ENCODE assay signal across 1 cellular context in genomic region chrX:45164021-45164621, GRCh38.
A peak's percentile ranks its signal among the peaks of the same experiment; 100 is the strongest.
TF ChIP-seq lines count a peak whose summit lies in the region.

No MANE protein-coding gene starts in this region.

TF ChIP-seq in K562, 482 proteins besides CTCF, POLR2A, EP300 and RAD21 (continued from another document):
- TF ChIP-seq, protein P1, sequence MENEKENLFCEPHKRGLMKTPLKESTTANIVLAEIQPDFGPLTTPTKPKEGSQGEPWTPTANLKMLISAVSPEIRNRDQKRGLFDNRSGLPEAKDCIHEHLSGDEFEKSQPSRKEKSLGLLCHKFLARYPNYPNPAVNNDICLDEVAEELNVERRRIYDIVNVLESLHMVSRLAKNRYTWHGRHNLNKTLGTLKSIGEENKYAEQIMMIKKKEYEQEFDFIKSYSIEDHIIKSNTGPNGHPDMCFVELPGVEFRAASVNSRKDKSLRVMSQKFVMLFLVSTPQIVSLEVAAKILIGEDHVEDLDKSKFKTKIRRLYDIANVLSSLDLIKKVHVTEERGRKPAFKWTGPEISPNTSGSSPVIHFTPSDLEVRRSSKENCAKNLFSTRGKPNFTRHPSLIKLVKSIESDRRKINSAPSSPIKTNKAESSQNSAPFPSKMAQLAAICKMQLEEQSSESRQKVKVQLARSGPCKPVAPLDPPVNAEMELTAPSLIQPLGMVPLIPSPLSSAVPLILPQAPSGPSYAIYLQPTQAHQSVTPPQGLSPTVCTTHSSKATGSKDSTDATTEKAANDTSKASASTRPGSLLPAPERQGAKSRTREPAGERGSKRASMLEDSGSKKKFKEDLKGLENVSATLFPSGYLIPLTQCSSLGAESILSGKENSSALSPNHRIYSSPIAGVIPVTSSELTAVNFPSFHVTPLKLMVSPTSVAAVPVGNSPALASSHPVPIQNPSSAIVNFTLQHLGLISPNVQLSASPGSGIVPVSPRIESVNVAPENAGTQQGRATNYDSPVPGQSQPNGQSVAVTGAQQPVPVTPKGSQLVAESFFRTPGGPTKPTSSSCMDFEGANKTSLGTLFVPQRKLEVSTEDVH (IDR thresholded peaks at IDR 0.05; ENCODE audit: low read depth, partially characterized antibody) = no peak
- no peak for TF ChIP-seq ZFP36 (IDR thresholded peaks at IDR 0.05; ENCODE audit: low read depth, low read length, partially characterized antibody)
- TF ChIP-seq ZNF668 (CRISPR knock-in tag; IDR thresholded peaks at IDR 0.05) = no peak
- TF ChIP-seq, protein P2, sequence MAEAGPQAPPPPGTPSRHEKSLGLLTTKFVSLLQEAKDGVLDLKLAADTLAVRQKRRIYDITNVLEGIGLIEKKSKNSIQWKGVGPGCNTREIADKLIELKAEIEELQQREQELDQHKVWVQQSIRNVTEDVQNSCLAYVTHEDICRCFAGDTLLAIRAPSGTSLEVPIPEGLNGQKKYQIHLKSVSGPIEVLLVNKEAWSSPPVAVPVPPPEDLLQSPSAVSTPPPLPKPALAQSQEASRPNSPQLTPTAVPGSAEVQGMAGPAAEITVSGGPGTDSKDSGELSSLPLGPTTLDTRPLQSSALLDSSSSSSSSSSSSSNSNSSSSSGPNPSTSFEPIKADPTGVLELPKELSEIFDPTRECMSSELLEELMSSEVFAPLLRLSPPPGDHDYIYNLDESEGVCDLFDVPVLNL (CRISPR knock-in tag; IDR thresholded peaks at IDR 0.05; ENCODE audit: low read depth) = no peak
- TF ChIP-seq PHB (CRISPR knock-in tag; IDR thresholded peaks at IDR 0.05) = no peak
- peak; percentile 74 for TF ChIP-seq NFIC (IDR thresholded peaks at IDR 0.05)
- no peak for TF ChIP-seq ZNF354B (CRISPR knock-in tag; IDR thresholded peaks at IDR 0.05)
- TF ChIP-seq, protein P3, sequence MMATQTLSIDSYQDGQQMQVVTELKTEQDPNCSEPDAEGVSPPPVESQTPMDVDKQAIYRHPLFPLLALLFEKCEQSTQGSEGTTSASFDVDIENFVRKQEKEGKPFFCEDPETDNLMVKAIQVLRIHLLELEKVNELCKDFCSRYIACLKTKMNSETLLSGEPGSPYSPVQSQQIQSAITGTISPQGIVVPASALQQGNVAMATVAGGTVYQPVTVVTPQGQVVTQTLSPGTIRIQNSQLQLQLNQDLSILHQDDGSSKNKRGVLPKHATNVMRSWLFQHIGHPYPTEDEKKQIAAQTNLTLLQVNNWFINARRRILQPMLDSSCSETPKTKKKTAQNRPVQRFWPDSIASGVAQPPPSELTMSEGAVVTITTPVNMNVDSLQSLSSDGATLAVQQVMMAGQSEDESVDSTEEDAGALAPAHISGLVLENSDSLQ (IDR thresholded peaks at IDR 0.05) = peak; percentile 48
- no peak for TF ChIP-seq EZH2 (IDR thresholded peaks at IDR 0.05; ENCODE audit: borderline replicate concordance, low read depth, low read length)
- TF ChIP-seq DPF2 (IDR thresholded peaks at IDR 0.05) = peak; percentile 35; the same call in 1 of the 2 replicates
- TF ChIP-seq MEF2A (IDR thresholded peaks at IDR 0.05; ENCODE audit: control insufficient read depth, low read depth, low read length) = no peak
- 0 out of 2 replicates have a peak, but pooled peaks have one; percentile 25 for TF ChIP-seq SMARCE1 (IDR thresholded peaks at IDR 0.05)
- no peak for TF ChIP-seq ZNF76 (CRISPR knock-in tag; IDR thresholded peaks at IDR 0.05; ENCODE audit: borderline replicate concordance)
- TF ChIP-seq MTA3 (IDR thresholded peaks at IDR 0.05; ENCODE audit: borderline replicate concordance) = no peak
- no peak for TF ChIP-seq ZNF165 (CRISPR knock-in tag; IDR thresholded peaks at IDR 0.05; ENCODE audit: borderline replicate concordance)
- peak; percentile 26; the same call in 1 of the 2 replicates for TF ChIP-seq TAL1 (IDR thresholded peaks at IDR 0.05)
- TF ChIP-seq, protein P4, sequence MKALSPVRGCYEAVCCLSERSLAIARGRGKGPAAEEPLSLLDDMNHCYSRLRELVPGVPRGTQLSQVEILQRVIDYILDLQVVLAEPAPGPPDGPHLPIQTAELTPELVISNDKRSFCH (CRISPR knock-in tag; IDR thresholded peaks at IDR 0.05) = no peak
- TF ChIP-seq, protein P4 (tag; IDR thresholded peaks at IDR 0.05) = no peak
- TF ChIP-seq NFRKB (IDR thresholded peaks at IDR 0.05; ENCODE audit: low read depth) = no peak
- no peak for TF ChIP-seq RBFOX2 (IDR thresholded peaks at IDR 0.05; ENCODE audit: low read depth, low read length)
- TF ChIP-seq EGR1 (conservative IDR thresholded peaks at IDR 0.05) = no peak
- no peak for TF ChIP-seq ZNF586 (CRISPR knock-in tag; conservative IDR thresholded peaks at IDR 0.05)
- no peak for TF ChIP-seq ZNF449 (CRISPR knock-in tag; IDR thresholded peaks at IDR 0.05)
- no peak for TF ChIP-seq ATF1 (CRISPR knock-in tag; IDR thresholded peaks at IDR 0.05)
- TF ChIP-seq ATF1 (tag; IDR thresholded peaks at IDR 0.05) = no peak
- TF ChIP-seq MYBL2 (IDR thresholded peaks at IDR 0.05; ENCODE audit: low read depth) = no peak
- TF ChIP-seq MYBL2 (CRISPR knock-in tag; IDR thresholded peaks at IDR 0.05; ENCODE audit: borderline replicate concordance) = no peak
- no peak for TF ChIP-seq MTA2 (IDR thresholded peaks at IDR 0.05; ENCODE audit: low read depth)
- no peak for TF ChIP-seq ELF2 (CRISPR knock-in tag; IDR thresholded peaks at IDR 0.05)
- no peak for TF ChIP-seq ZNF778 (CRISPR knock-in tag; IDR thresholded peaks at IDR 0.05)
- TF ChIP-seq HIVEP1 (CRISPR knock-in tag; IDR thresholded peaks at IDR 0.05) = no peak
- TF ChIP-seq ZNF217 (CRISPR knock-in tag; IDR thresholded peaks at IDR 0.05) = no peak
- no peak for TF ChIP-seq DACH1 (IDR thresholded peaks at IDR 0.05; ENCODE audit: partially characterized antibody)
- TF ChIP-seq CSDE1 (IDR thresholded peaks at IDR 0.05) = no peak
- peak; percentile 48; the same call in 1 of the 2 replicates for TF ChIP-seq CBFA2T3 (IDR thresholded peaks at IDR 0.05)
